Comparison of ENCODE assay signal across 7 cellular contexts in the genomic region with DNA sequence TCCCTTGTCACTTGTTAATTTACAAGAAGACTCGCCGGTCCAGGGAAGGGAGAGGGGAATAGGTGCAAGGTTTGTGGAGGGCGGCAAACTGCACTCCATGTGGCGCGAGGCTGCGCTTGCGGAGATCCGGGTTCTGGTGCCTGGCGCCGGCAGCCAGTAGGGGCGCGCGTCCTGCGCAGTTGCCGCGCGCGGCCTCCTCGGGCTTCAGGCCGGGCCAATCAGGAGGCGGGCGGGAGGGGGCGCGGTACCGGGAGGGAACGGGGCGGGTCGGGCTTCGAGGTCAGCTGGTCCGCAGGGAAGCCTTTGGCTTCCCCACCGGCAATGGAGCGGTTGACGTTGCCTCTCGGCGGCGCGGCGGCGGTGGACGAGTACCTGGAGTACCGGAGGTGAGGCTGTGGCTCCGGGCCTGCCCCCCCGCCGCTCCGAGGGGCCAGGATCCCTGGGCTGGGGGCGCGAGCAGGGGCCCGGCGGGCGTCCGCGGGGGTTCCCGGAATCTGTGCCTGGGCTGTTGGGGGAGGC. TPM values are rescaled to one million over a fixed set of nuclear protein-coding genes. Genes with fewer than 3 reads are reported as not detected.
DNase-seq lines count a peak whose midpoint lies in the region; ATAC-seq lines count a peak whose summit lies in the region.

Gene FAM221A (plus strand): TSS at position 302 of the 519 bp plus-strand sequence. CDS start 20 bp downstream, at position 322.

- DNase-seq in NCI-H146 treated with DMSO at 0.1 percent for 48 hours (lab: John Stamatoyannopoulos, UW; ENCODE audit: unreplicated experiment) (peak; percentile 76), cerebellum (ENCODE audit: low spot score) (peak; percentile 87), kidney tubule cell (ENCODE audit: low spot score) (peak; percentile 88)
- DNase-seq in activated CD4-positive, CD25-positive, alpha-beta regulatory T cell treated with anti-CD3 and anti-CD28 coated beads, Interleukin-2, amount 50 U/mL, for 16 hours (ENCODE audit: low read depth, low spot score) = peak; percentile 61
- DNase-seq in stimulated activated CD4-positive, alpha-beta T cell treated with anti-CD3 and anti-CD28 coated beads, Interleukin-1b, Interleukin-23, amount 100 ng/mL, for 24 hours (ENCODE audit: low read depth in 4 of 4, low spot score in 1 of 4) = peak; percentile 46 to 77 (median 70)

- ATAC-seq in GM18498 (IDR thresholded peaks at IDR 0.05; ENCODE audit: unreplicated experiment) (peak; percentile 100), HG02840 (IDR thresholded peaks at IDR 0.05; ENCODE audit: low FRiP score, unreplicated experiment) (peak; percentile 88)

RNA-seq across cellular contexts. Expression of gene FAM221A, which starts in this region (rescaled TPM):
- 15.2 TPM for total RNA-seq in cerebellum

Comparison
In these comparisons a context has a peak if more than half of its experiments do, and no peak if none do; other contexts are left out.
1. Peak in every context shown above with its lines: DNase-seq and ATAC-seq.